15 cellular contexts compared by ENCODE assay signal in the genomic region with DNA sequence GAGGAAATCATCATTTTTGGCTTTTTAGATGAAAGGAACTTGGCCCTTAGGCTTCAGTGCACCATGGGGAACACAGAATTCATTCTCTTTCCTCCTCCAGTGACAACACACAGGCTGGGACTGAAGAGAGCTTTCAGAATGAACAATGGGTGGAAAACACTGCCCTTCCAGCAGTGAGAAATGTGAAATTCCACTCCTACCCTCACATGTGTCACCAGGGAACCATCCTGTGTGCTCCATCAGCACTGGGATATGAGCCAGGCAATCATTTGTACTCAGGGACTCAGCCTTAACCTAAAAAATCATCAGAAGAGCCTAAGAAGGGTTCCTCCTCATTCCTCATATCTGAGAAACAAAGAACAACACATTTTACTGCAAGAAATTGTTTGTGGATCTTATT.
DNase-seq lines count a peak whose midpoint lies in the region; ATAC-seq and TF ChIP-seq lines count a peak whose summit lies in the region.
"Had no signal": no experiment of that assay in that cellular context is flagged by ENCODE, and none has a peak within 500 bp of the region (broad histone marks: within the 10 kb centered on the region; RNA-seq: fewer than 3 reads in every experiment).

No MANE protein-coding gene starts in this region.

- no peak overlapping the region for H3K4me3 ChIP-seq in astrocyte of the spinal cord (ENCODE audit: low read depth, low read length)
- no peak overlapping the region for H3K4me3 ChIP-seq in ascending aorta
- H3K4me3 ChIP-seq: left lung had no signal

- CTCF ChIA-PET in activated naive CD4-positive, alpha-beta T cell treated with anti-CD3 and anti-CD28 coated beads for 36 hours (lab: Charles Lee): no interaction called here

- H3K36me3 ChIP-seq in ascending aorta: no peaks in the 10 kb centered on the region
- H3K36me3 ChIP-seq: left lung had no signal

- H3K4me1 ChIP-seq in ascending aorta: peaks cover 0 to 4% of the 10 kb centered on the region in 2 donors
- H3K4me1 ChIP-seq: left lung had no signal

- no peak overlapping the region for H3K27ac ChIP-seq in ascending aorta
- H3K27ac ChIP-seq: epithelial cell of prostate, left lung had no signal

- peak; percentile 22 for ATAC-seq in left ventricle myocardium superior
- ATAC-seq in GM18867 (IDR thresholded peaks at IDR 0.05; ENCODE audit: unreplicated experiment): no peak
- ATAC-seq: left lung had no signal

- peaks cover 0 to 6% of the 10 kb centered on the region in 2 donors for H3K9me3 ChIP-seq in ascending aorta
- H3K9me3 ChIP-seq: left lung had no signal

- H3K9me3 Mint-ChIP-seq in activated naive CD4-positive, alpha-beta T cell treated with anti-CD3 and anti-CD28 coated beads for 36 hours: peaks cover 3% of the 10 kb centered on the region
- H3K9me3 Mint-ChIP-seq: activated naive CD4-positive, alpha-beta T cell treated with anti-CD3 and anti-CD28 coated beads, Interleukin-2, amount 50 U/mL, for 24 hours had no signal

- intact Hi-C loops in left ventricle myocardium superior (cut with micrococcal nuclease) (no loop called here), cardiac septum (cut with DNase I) (no loop called here), ascending aorta (cut with DNase I) (no loop called here)
- intact Hi-C loops in activated naive CD4-positive, alpha-beta T cell treated with anti-CD3 and anti-CD28 coated beads for 36 hours (cut with micrococcal nuclease): no loop called here

- in situ Hi-C loops in astrocyte of the spinal cord (cut with HindIII; ENCODE audit: low sequenced_read_pairs): no loop called here

- no peaks in the 10 kb centered on the region for H3K27me3 ChIP-seq in ascending aorta
- H3K27me3 ChIP-seq: left lung had no signal

- H3K36me3 Mint-ChIP-seq in activated naive CD4-positive, alpha-beta T cell treated with anti-CD3 and anti-CD28 coated beads for 36 hours (ENCODE audit: low read depth): no peaks in the 10 kb centered on the region

- TF ChIP-seq CTCF in astrocyte of the spinal cord (IDR thresholded peaks at IDR 0.05; ENCODE audit: low read depth, low read length) (no peak), ascending aorta (IDR thresholded peaks at IDR 0.05) (no peak)

- H3K4me3 Mint-ChIP-seq in activated naive CD4-positive, alpha-beta T cell treated with anti-CD3 and anti-CD28 coated beads for 36 hours: no peak overlapping the region
- H3K4me3 Mint-ChIP-seq: activated naive CD4-positive, alpha-beta T cell treated with anti-CD3 and anti-CD28 coated beads, Interleukin-2, amount 50 U/mL, for 24 hours; B cell had no signal

- H3K27me3 Mint-ChIP-seq in activated naive CD4-positive, alpha-beta T cell treated with anti-CD3 and anti-CD28 coated beads for 36 hours (ENCODE audit: low read depth): no peaks in the 10 kb centered on the region
- H3K27me3 Mint-ChIP-seq: activated naive CD4-positive, alpha-beta T cell treated with anti-CD3 and anti-CD28 coated beads, Interleukin-2, amount 50 U/mL, for 24 hours; B cell had no signal

- no peak for DNase-seq in left ventricle myocardium superior
- DNase-seq in cardiac septum (ENCODE audit: low spot score): no peak
- peak; percentile 70 for DNase-seq in astrocyte of the spinal cord (ENCODE audit: low read depth, low spot score)
- DNase-seq in medulla oblongata (ENCODE audit: extremely low spot score): peak; percentile 89
- DNase-seq in activated naive CD4-positive, alpha-beta T cell treated with anti-CD3 and anti-CD28 coated beads for 36 hours: no peak
- no peak for DNase-seq in ascending aorta (ENCODE audit: low spot score in 2 of 2)
- no peak for DNase-seq in dermis blood vessel endothelial cell
- DNase-seq: activated CD4-positive, alpha-beta T cell treated with anti-CD3 and anti-CD28 coated beads, Interleukin-2, amount 50 U/mL, for 1 hour; left lung; NCI-H2107; SIG-M5 had no signal

- H3K27ac Mint-ChIP-seq in activated naive CD4-positive, alpha-beta T cell treated with anti-CD3 and anti-CD28 coated beads for 36 hours: no peak overlapping the region
- H3K27ac Mint-ChIP-seq: activated naive CD4-positive, alpha-beta T cell treated with anti-CD3 and anti-CD28 coated beads, Interleukin-2, amount 50 U/mL, for 24 hours; B cell had no signal

- no peaks in the 10 kb centered on the region for H3K4me1 Mint-ChIP-seq in activated naive CD4-positive, alpha-beta T cell treated with anti-CD3 and anti-CD28 coated beads for 36 hours (ENCODE audit: low read depth)
- H3K4me1 Mint-ChIP-seq: activated naive CD4-positive, alpha-beta T cell treated with anti-CD3 and anti-CD28 coated beads, Interleukin-2, amount 50 U/mL, for 24 hours; B cell had no signal

Comparison
In these comparisons a context has a peak if more than half of its experiments do, and no peak if none do; other contexts are left out.
1. DNase-seq: peak in astrocyte of the spinal cord (single experiment) and medulla oblongata (single experiment); none in left ventricle myocardium superior (single experiment), cardiac septum (single experiment), activated naive CD4-positive, alpha-beta T cell treated with anti-CD3 and anti-CD28 coated beads for 36 hours (single experiment), ascending aorta (0 of 2) and dermis blood vessel endothelial cell (single experiment).